In the genomic region with DNA sequence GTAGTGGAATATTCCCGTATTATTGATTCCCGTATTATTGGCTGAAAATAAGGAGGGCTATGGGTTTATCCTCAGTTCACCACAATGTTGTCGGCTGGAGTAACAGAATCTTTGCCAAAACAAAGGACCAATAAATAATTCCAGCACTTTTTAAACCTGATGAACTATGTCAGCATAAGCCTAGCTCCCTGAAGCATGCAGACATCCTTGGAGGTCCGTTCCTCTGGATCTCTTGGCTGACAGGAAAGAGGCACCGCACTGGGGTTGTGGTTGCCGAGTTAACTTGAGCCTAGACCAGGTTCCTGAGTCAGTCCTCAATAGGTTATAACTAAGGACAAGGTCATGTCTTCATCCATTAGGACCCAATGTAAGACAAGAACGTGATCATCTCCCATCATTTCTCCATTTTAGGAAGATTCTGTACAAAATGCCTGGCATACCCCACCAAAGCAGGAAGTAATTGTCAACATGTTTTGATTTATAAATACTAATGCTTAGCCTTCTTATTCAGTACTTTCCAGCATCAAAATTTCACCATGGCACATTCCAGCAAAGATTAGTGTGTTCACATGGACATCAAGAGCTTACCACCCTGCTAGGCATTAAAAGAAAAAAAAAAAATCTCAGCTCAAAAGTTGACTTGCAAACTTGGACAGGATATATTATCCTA, we compare ENCODE assay signal across 16 cellular contexts. TPM values are rescaled to one million over a fixed set of nuclear protein-coding genes. Genes with fewer than 3 reads are reported as not detected.
A peak's percentile ranks its signal among the peaks of the same experiment; 100 is the strongest.
DNase-seq lines count a peak whose midpoint lies in the region; ATAC-seq and TF ChIP-seq lines count a peak whose summit lies in the region.
"Had no signal": no experiment of that assay in that cellular context is flagged by ENCODE, and none has a peak within 500 bp of the region (broad histone marks: within the 10 kb centered on the region; RNA-seq: fewer than 3 reads in every experiment).

No MANE protein-coding gene starts in this region.

- H3K79me2 ChIP-seq in GM23338 (replicated peaks; ENCODE audit: insufficient read depth), result no peaks in the 10 kb centered on the region

- H3K36me3 Mint-ChIP-seq in GM23338 (ENCODE audit: low read depth), result no peaks in the 10 kb centered on the region; the same call in 2 of the 3 replicates

- WGBS in right cardiac atrium, result 41% methylated on average over 7 of the region's 7 CpGs
- 54 to 67% (median 63%) methylated on average over 7 of the region's 7 CpGs for WGBS in stomach, 5 donors

- H3K4me1 ChIP-seq in GM23338 (ENCODE audit: insufficient read depth), result 0 out of 2 replicates have a peak, but pooled peaks cover 2% of the 10 kb centered on the region
- H3K4me1 ChIP-seq in right cardiac atrium (ENCODE audit: control insufficient read depth, insufficient read depth, low read length), result peaks cover 5% of the 10 kb centered on the region
- peaks cover 0 to 11% (median 0%) of the 10 kb centered on the region in 4 donors for H3K4me1 ChIP-seq in stomach

- no peaks in the 10 kb centered on the region; the same call in 1 of the 2 replicates for H3K9me2 ChIP-seq in GM23338 (ENCODE audit: insufficient read depth)

- H3K27ac Mint-ChIP-seq in GM23338, result no peak overlapping the region

- no peaks in the 10 kb centered on the region for H4K20me1 ChIP-seq in GM23338 (replicated peaks; ENCODE audit: insufficient read depth)

- ATAC-seq in GM23338 (no peak), right cardiac atrium (peak; percentile 31 to 41)

- no peak overlapping the region for H3K4me2 ChIP-seq in GM23338

- H3K9me3 ChIP-seq in right cardiac atrium (ENCODE audit: control insufficient read depth, low read length), result no peaks in the 10 kb centered on the region
- no peaks in the 10 kb centered on the region for H3K9me3 ChIP-seq in stomach
- H3K9me3 ChIP-seq: SJSA1 had no signal

- TF ChIP-seq POLR2A in stomach (IDR thresholded peaks at IDR 0.05), result no peak

- no peaks in the 10 kb centered on the region for H3F3A ChIP-seq in GM23338 (replicated peaks; ENCODE audit: low read depth)

- H3K9me3 Mint-ChIP-seq in GM23338, result no peaks in the 10 kb centered on the region

- H2AFZ ChIP-seq in GM23338, result peak overlapping the region; percentile 85; the same call in 1 of the 2 replicates

- no peaks in the 10 kb centered on the region for H3K27me3 ChIP-seq in GM23338 (ENCODE audit: insufficient read depth)
- H3K27me3 ChIP-seq in right cardiac atrium (ENCODE audit: control insufficient read depth, insufficient read depth), result no peaks in the 10 kb centered on the region
- no peaks in the 10 kb centered on the region for H3K27me3 ChIP-seq in stomach
- H3K27me3 ChIP-seq: SJSA1 had no signal

- TF ChIP-seq CTCF in GM23338 (conservative IDR thresholded peaks at IDR 0.05; ENCODE audit: low read depth in 2 of 2) (no peak), cardiac fibroblast (IDR thresholded peaks at IDR 0.05; ENCODE audit: low read depth, low read length) (no peak), stomach (IDR thresholded peaks at IDR 0.05) (no peak)

- H3K36me3 ChIP-seq in GM23338 (ENCODE audit: insufficient read depth) (no peaks in the 10 kb centered on the region), stomach (peaks cover 0 to 28% (median 6%) of the 10 kb centered on the region in 4 donors)
- H3K36me3 ChIP-seq: SJSA1 had no signal

- no peak for DNase-seq in GM23338 (ENCODE audit: low spot score)
- DNase-seq in cardiac fibroblast (ENCODE audit: low read depth in 2 of 2), result peak; percentile 49 to 85
- no peak for DNase-seq in right cardiac atrium
- DNase-seq in stomach, result no peak
- no peak for DNase-seq in NCI-H1436 (lab: John Stamatoyannopoulos, UW)
- no peak for DNase-seq in NCI-H146 (lab: John Stamatoyannopoulos, UW)
- DNase-seq in germinal center (ENCODE audit: low spot score), result no peak
- DNase-seq in amniotic stem cell (lab: John Stamatoyannopoulos, UW), result no peak
- DNase-seq: activated effector memory CD4-positive, alpha-beta T cell treated with anti-CD3 and anti-CD28 coated beads, Interleukin-2, amount 50 U/mL, for 16 hours; DMS 273 treated with DMSO at 0.1 percent for 48 hours; NCI-H2171; NK-92 treated with Interleukin-12 subunit alpha and Interleukin-12 subunit beta, amount 100 ng/mL, for 24 hours; occipital lobe had no signal

- H3K27ac ChIP-seq in GM23338 (ENCODE audit: low read depth) (no peak overlapping the region), right cardiac atrium (ENCODE audit: low read length) (peak overlapping the region; percentile 93), stomach (peak overlapping the region in 4 of 5 donors; percentile 43 to 67 (median 56))
- H3K27ac ChIP-seq: HL-60 had no signal

- H3K4me3 ChIP-seq in GM23338 (no peak overlapping the region), cardiac fibroblast (replicated peaks in 1 of 2; ENCODE audit: low read depth in 2 of 2, low read length in 2 of 2) (no peak overlapping the region), right cardiac atrium (ENCODE audit: low read length) (no peak overlapping the region), stomach (no peak overlapping the region)
- H3K4me3 ChIP-seq: SJSA1 had no signal

- no peak for TF ChIP-seq EP300 in stomach (IDR thresholded peaks at IDR 0.05)

- H3K27me3 Mint-ChIP-seq in GM23338 (ENCODE audit: insufficient read depth, low read depth, poor library complexity), result peaks cover 6% of the 10 kb centered on the region

- H3K4me1 Mint-ChIP-seq in GM23338, result peaks cover 5% of the 10 kb centered on the region
- H3K4me1 Mint-ChIP-seq: central memory CD8-positive, alpha-beta T cell had no signal

- intact Hi-C loops in right cardiac atrium (cut with DNase I), result loop anchor here in 1 of 4 donors (5.0 kb wide), 1 partner anchor 35 kb away; a partner anchor contains a TSS
- intact Hi-C loops in stomach (cut with DNase I; ENCODE audit: low total_unique reads), result no loop called here

- no peak overlapping the region for H3K4me3 Mint-ChIP-seq in GM23338
- H3K4me3 Mint-ChIP-seq: central memory CD8-positive, alpha-beta T cell had no signal

TF ChIP-seq in GM23338, 12 proteins besides CTCF, POLR2A, EP300 and RAD21 (continues in another document):
- no peak for TF ChIP-seq EZH2 (IDR thresholded peaks at IDR 0.05; ENCODE audit: low read depth, unreplicated experiment)
- no peak for TF ChIP-seq ZNF331 (CRISPR knock-in tag; IDR thresholded peaks at IDR 0.05; ENCODE audit: low read depth)
- no peak for TF ChIP-seq CREB1 (CRISPR knock-in tag; IDR thresholded peaks at IDR 0.05; ENCODE audit: low read depth)
- TF ChIP-seq ZNF114 (CRISPR knock-in tag; IDR thresholded peaks at IDR 0.05), result no peak
- no peak for TF ChIP-seq EZH2phosphoT487 (IDR thresholded peaks at IDR 0.05; ENCODE audit: unreplicated experiment)
- TF ChIP-seq, protein P1, sequence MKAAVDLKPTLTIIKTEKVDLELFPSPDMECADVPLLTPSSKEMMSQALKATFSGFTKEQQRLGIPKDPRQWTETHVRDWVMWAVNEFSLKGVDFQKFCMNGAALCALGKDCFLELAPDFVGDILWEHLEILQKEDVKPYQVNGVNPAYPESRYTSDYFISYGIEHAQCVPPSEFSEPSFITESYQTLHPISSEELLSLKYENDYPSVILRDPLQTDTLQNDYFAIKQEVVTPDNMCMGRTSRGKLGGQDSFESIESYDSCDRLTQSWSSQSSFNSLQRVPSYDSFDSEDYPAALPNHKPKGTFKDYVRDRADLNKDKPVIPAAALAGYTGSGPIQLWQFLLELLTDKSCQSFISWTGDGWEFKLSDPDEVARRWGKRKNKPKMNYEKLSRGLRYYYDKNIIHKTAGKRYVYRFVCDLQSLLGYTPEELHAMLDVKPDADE (IDR thresholded peaks at IDR 0.05), result no peak
- TF ChIP-seq, protein P2, sequence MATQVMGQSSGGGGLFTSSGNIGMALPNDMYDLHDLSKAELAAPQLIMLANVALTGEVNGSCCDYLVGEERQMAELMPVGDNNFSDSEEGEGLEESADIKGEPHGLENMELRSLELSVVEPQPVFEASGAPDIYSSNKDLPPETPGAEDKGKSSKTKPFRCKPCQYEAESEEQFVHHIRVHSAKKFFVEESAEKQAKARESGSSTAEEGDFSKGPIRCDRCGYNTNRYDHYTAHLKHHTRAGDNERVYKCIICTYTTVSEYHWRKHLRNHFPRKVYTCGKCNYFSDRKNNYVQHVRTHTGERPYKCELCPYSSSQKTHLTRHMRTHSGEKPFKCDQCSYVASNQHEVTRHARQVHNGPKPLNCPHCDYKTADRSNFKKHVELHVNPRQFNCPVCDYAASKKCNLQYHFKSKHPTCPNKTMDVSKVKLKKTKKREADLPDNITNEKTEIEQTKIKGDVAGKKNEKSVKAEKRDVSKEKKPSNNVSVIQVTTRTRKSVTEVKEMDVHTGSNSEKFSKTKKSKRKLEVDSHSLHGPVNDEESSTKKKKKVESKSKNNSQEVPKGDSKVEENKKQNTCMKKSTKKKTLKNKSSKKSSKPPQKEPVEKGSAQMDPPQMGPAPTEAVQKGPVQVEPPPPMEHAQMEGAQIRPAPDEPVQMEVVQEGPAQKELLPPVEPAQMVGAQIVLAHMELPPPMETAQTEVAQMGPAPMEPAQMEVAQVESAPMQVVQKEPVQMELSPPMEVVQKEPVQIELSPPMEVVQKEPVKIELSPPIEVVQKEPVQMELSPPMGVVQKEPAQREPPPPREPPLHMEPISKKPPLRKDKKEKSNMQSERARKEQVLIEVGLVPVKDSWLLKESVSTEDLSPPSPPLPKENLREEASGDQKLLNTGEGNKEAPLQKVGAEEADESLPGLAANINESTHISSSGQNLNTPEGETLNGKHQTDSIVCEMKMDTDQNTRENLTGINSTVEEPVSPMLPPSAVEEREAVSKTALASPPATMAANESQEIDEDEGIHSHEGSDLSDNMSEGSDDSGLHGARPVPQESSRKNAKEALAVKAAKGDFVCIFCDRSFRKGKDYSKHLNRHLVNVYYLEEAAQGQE (IDR thresholded peaks at IDR 0.05; ENCODE audit: unreplicated experiment), result no peak
- no peak for TF ChIP-seq STAT1 (IDR thresholded peaks at IDR 0.05; ENCODE audit: unreplicated experiment)
- TF ChIP-seq JUNB (IDR thresholded peaks at IDR 0.05; ENCODE audit: unreplicated experiment), result no peak
- no peak for TF ChIP-seq POLR2AphosphoS5 (IDR thresholded peaks at IDR 0.05; ENCODE audit: low read depth)

RNA-seq across cellular contexts. Expression of a gene that starts 36.5 kb away (rescaled TPM):
- 7.1 and 10.4 TPM in 2 replicates for total RNA-seq in GM23338 (2014; rRNA removed; shearing (Covaris generic))
- 2.7 and 4.3 TPM in 2 replicates for polyA plus RNA-seq in GM23338 (2016; fragmentation: Nextera tagmentation; extraction: Ambion mirVana)
- total RNA-seq in right cardiac atrium, result 10 to 100 TPM; 22.5 to 38.1 (median 29.2) TPM
- 18.9 TPM for polyA plus RNA-seq in right cardiac atrium
- 10 to 100 TPM in 4 of 5 donors, 1 to 10 TPM in 1; 8.0 to 67.0 (median 31.9) TPM for total RNA-seq in stomach
- polyA plus RNA-seq in stomach, result 1 to 10 TPM; 1.7 to 4.7 (median 2.3) TPM

RNA-seq across cellular contexts. Expression of a gene that starts 43.0 kb away (rescaled TPM):
- 150 and 184 TPM in 2 replicates for total RNA-seq in GM23338 (2014; rRNA removed; shearing (Covaris generic))
- polyA plus RNA-seq in GM23338 (2016; fragmentation: Nextera tagmentation; extraction: Ambion mirVana), result 715 and 729 TPM in 2 replicates
- 100 to 1,000 TPM; 160 to 217 (median 190) TPM for total RNA-seq in right cardiac atrium
- polyA plus RNA-seq in right cardiac atrium, result 190 TPM
- total RNA-seq in stomach, result 100 to 1,000 TPM in 2 of 5 donors, 10 to 100 TPM in 2, 1 to 10 TPM in 1; 4.9 to 196 (median 72.0) TPM
- polyA plus RNA-seq in stomach, result 100 to 1,000 TPM; 142 to 202 (median 171) TPM

Comparison
In these comparisons a context has a peak if more than half of its experiments do, and no peak if none do; other contexts are left out.
1. DNase-seq: peak in cardiac fibroblast (2 of 2); none in GM23338 (single experiment), right cardiac atrium (0 of 3), stomach (single experiment), NCI-H1436 (single experiment), NCI-H146 (single experiment), germinal center (single experiment) and amniotic stem cell (single experiment).